In genomic region chr3:16480861-16481569, GRCh38 we compare ENCODE assay signal across 9 cellular contexts. TPM values are rescaled to one million over a fixed set of nuclear protein-coding genes. Genes with fewer than 3 reads are reported as not detected.
DNase-seq lines count a peak whose midpoint lies in the region; ATAC-seq lines count a peak whose summit lies in the region.
"Had no signal": no experiment of that assay in that cellular context is flagged by ENCODE, and none has a peak within 500 bp of the region (broad histone marks: within the 10 kb centered on the region; RNA-seq: fewer than 3 reads in every experiment).

No MANE protein-coding gene starts in this region.

- peaks cover 21 to 68% of the 10 kb centered on the region in 2 donors for H3K36me3 Mint-ChIP-seq in activated naive CD4-positive, alpha-beta T cell treated with anti-CD3 and anti-CD28 coated beads, Interleukin-2, amount 50 U/mL, for 72 hours

- H3K9me3 Mint-ChIP-seq in activated naive CD4-positive, alpha-beta T cell treated with anti-CD3 and anti-CD28 coated beads, Interleukin-2, amount 50 U/mL, for 72 hours, result no peaks in the 10 kb centered on the region

- no peaks in the 10 kb centered on the region for H3K9me3 ChIP-seq in mesodermal cell (ENCODE audit: control insufficient read depth, low read length)

- intact Hi-C loops in left colon (cut with DNase I, micrococcal nuclease), result no loop called here

- peaks cover 5% of the 10 kb centered on the region for H3K36me3 ChIP-seq in mesodermal cell (ENCODE audit: control insufficient read depth, insufficient read depth, low read length)

- H3K27ac ChIP-seq in mesodermal cell (ENCODE audit: low read depth, low read length, severe bottlenecking), result peak overlapping the region; percentile 25

- DNase-seq in ELR (ENCODE audit: low read depth) (peak; percentile 66), DMS153 (lab: John Stamatoyannopoulos, UW) (no peak), NCI-H2171 (lab: John Stamatoyannopoulos, UW) (no peak), left colon (no peak), RPMI8226 (no peak)
- no peak for DNase-seq in activated naive CD4-positive, alpha-beta T cell treated with anti-CD3 and anti-CD28 coated beads, Interleukin-2, amount 50 U/mL, for 72 hours (ENCODE audit: low spot score in 2 of 2)
- DNase-seq: activated CD4-positive, CD25-positive, alpha-beta regulatory T cell treated with anti-CD3 and anti-CD28 coated beads, Interleukin-2, amount 50 U/mL, for 72 hours had no signal

- 73 to 81% methylated on average over 3 to 5 of the region's 5 CpGs for WGBS in mesodermal cell (ENCODE audit: insufficient coverage in 2 of 2), 2 experiments

- peaks cover 37% of the 10 kb centered on the region for H3K4me1 ChIP-seq in mesodermal cell (ENCODE audit: control insufficient read depth, insufficient read depth, low read length, poor library complexity, severe bottlenecking)

- no peak overlapping the region for H3K4me3 ChIP-seq in mesodermal cell (ENCODE audit: extremely low read depth, insufficient read depth, low read length, poor library complexity, severe bottlenecking)

- H3K27ac Mint-ChIP-seq in activated naive CD4-positive, alpha-beta T cell treated with anti-CD3 and anti-CD28 coated beads, Interleukin-2, amount 50 U/mL, for 72 hours, result peak overlapping the region; percentile 0 to 76

- ATAC-seq in HG03108 (IDR thresholded peaks at IDR 0.05; ENCODE audit: unreplicated experiment), result peak; percentile 39
- no peak for ATAC-seq in activated naive CD4-positive, alpha-beta T cell treated with anti-CD3 and anti-CD28 coated beads, Interleukin-2, amount 50 U/mL, for 72 hours
- no peak for ATAC-seq in left colon

RNA-seq across cellular contexts. Expression of gene RFTN1, which starts 32.5 kb away (rescaled TPM):
- total RNA-seq in activated naive CD4-positive, alpha-beta T cell treated with anti-CD3 and anti-CD28 coated beads, Interleukin-2, amount 50 U/mL, for 72 hours, result 100 to 1,000 TPM in 1 of 2 donors, 10 to 100 TPM in 1; 94.3 to 111 TPM
- polyA plus RNA-seq in mesodermal cell (2013, experiment 1 of 2), result 23.4 TPM
- 18.4 TPM for polyA plus RNA-seq in mesodermal cell (2013, experiment 2 of 2)
- total RNA-seq in left colon, result 1 to 10 TPM; 5.3 to 10.0 TPM

Comparison
In these comparisons a context has a peak if more than half of its experiments do, and no peak if none do; other contexts are left out.
1. RNA of gene RFTN1, which starts 32.5 kb away (total RNA-seq): 94.3 to 111 TPM in activated naive CD4-positive, alpha-beta T cell treated with anti-CD3 and anti-CD28 coated beads, Interleukin-2, amount 50 U/mL, for 72 hours; 5.3 to 10.0 TPM in left colon; every median in the first group is over 4 times any median in the second.